9 cellular contexts compared by ENCODE assay signal in genomic region chrX:68599256-68600152, GRCh38. TPM values are rescaled to one million over a fixed set of nuclear protein-coding genes. Genes with fewer than 3 reads are reported as not detected.
DNase-seq lines count a peak whose midpoint lies in the region; TF ChIP-seq lines count a peak whose summit lies in the region.
"Had no signal": no experiment of that assay in that cellular context is flagged by ENCODE, and none has a peak within 500 bp of the region (broad histone marks: within the 10 kb centered on the region; RNA-seq: fewer than 3 reads in every experiment).

No MANE protein-coding gene starts in this region.

- 54 to 62% methylated on average over 3 of the region's 3 CpGs for WGBS in testis, 2 donors

- no peaks in the 10 kb centered on the region for H4K20me1 ChIP-seq in KMS-11 (ENCODE audit: insufficient read depth)

- H3K4me3 ChIP-seq in KMS-11 (IDR thresholded peaks at IDR 0.05; ENCODE audit: insufficient read depth, low read depth, low read length) (no peak overlapping the region), neutrophil (ENCODE audit: low read depth in 1 of 2, low read length in 1 of 2) (no peak overlapping the region), testis (no peak overlapping the region)

- H3K27me3 ChIP-seq in KMS-11 (ENCODE audit: insufficient read depth, low read depth) (no peaks in the 10 kb centered on the region), neutrophil (no peaks in the 10 kb centered on the region), testis (no peaks in the 10 kb centered on the region)

- H3K4me1 ChIP-seq in KMS-11 (ENCODE audit: low read depth, poor library complexity, severe bottlenecking) = no peaks in the 10 kb centered on the region
- H3K4me1 ChIP-seq in neutrophil (ENCODE audit: control insufficient read depth in 1 of 2, insufficient read depth in 1 of 2, low read depth in 1 of 2, low read length in 1 of 2) = no peaks in the 10 kb centered on the region
- H3K4me1 ChIP-seq in testis = no peaks in the 10 kb centered on the region

- peak; percentile 48; the same call in 1 of the 2 replicates for TF ChIP-seq CTCF in KMS-11 (conservative IDR thresholded peaks at IDR 0.05; ENCODE audit: low read depth, low read length)
- peak; percentile 47 for TF ChIP-seq CTCF in neutrophil (IDR thresholded peaks at IDR 0.05)
- peak in 1 of 3 experiments; percentile 57 for TF ChIP-seq CTCF in testis (IDR thresholded peaks at IDR 0.05)

- no peak overlapping the region for H3K27ac ChIP-seq in KMS-11
- no peak overlapping the region for H3K27ac ChIP-seq in neutrophil
- H3K27ac ChIP-seq in testis = no peak overlapping the region

- H3K9ac ChIP-seq in KMS-11 = no peak overlapping the region

- no peak for TF ChIP-seq POLR2A in testis (IDR thresholded peaks at IDR 0.05)

- intact Hi-C loops in testis (cut with DNase I; ENCODE audit: low total_unique reads) = no loop called here

- H3K79me2 ChIP-seq in KMS-11 (ENCODE audit: insufficient read depth, low read depth) = no peaks in the 10 kb centered on the region

- DNase-seq in ELR (ENCODE audit: low read depth) (peak; percentile 38), dermis blood vessel endothelial cell (peak; percentile 41), GM19240 (ENCODE audit: insufficient read length, low spot score) (no peak), AG08396 (ENCODE audit: low spot score) (no peak), testis (no peak), NCI-H2227 treated with DMSO at 0.1 percent for 48 hours (lab: John Stamatoyannopoulos, UW) (no peak)
- DNase-seq: NCI-H2081 had no signal

- H3K9me3 ChIP-seq in neutrophil (no peaks in the 10 kb centered on the region), testis (no peaks in the 10 kb centered on the region)

- no peak overlapping the region for H3K4me2 ChIP-seq in KMS-11

- no peak overlapping the region for H2AFZ ChIP-seq in KMS-11 (ENCODE audit: low read depth)

- H3K36me3 ChIP-seq in KMS-11 (ENCODE audit: insufficient read depth) (no peaks in the 10 kb centered on the region), neutrophil (no peaks in the 10 kb centered on the region), testis (ENCODE audit: low read depth, missing control alignments) (no peaks in the 10 kb centered on the region)

RNA-seq across cellular contexts. Expression of gene STARD8, which starts 48.0 kb away (rescaled TPM):
- total RNA-seq in dermis blood vessel endothelial cell = 21.6 and 46.4 TPM in 2 replicates
- 1 to 10 TPM; 2.3 to 4.0 TPM for total RNA-seq in testis
- polyA plus RNA-seq in testis (ENCODE audit: insufficient read depth, low read depth, low replicate concordance) = 3.1 TPM

Comparison
In these comparisons a context has a peak if more than half of its experiments do, and no peak if none do; other contexts are left out.
1. DNase-seq: peak in ELR (single experiment) and dermis blood vessel endothelial cell (single experiment); none in GM19240 (single experiment), AG08396 (single experiment), testis (single experiment) and NCI-H2227 treated with DMSO at 0.1 percent for 48 hours (single experiment).